23 cellular contexts compared by ENCODE assay signal in genomic region chr10:3396116-3396515, GRCh38.
"Had no signal": no experiment of that assay in that cellular context is flagged by ENCODE, and none has a peak within 500 bp of the region (broad histone marks: within the 10 kb centered on the region; RNA-seq: fewer than 3 reads in every experiment).

No MANE protein-coding gene starts in this region.

- H3K4me3 ChIP-seq: heart right ventricle, ovary, prostate gland, skin epidermis, stomach, suprapubic skin, tibial nerve, uterus had no signal

- H3K36me3 ChIP-seq: heart right ventricle, ovary, prostate gland, stomach, suprapubic skin, tibial nerve, uterus had no signal

- H3K4me1 ChIP-seq: prostate gland, uterus had no signal

- ATAC-seq: activated naive CD8-positive, alpha-beta T cell treated with anti-CD3 and anti-CD28 coated beads, Interleukin-2, amount 50 U/mL, for 24 hours; heart right ventricle; left colon; naive thymus-derived CD4-positive, alpha-beta T cell; right cardiac atrium had no signal

- H3K27me3 ChIP-seq: heart right ventricle, ovary, stomach, suprapubic skin, tibial nerve, uterus had no signal

- H3K27ac ChIP-seq: ovary, prostate gland, skin epidermis, stomach, suprapubic skin, tibial nerve had no signal

- DNase-seq: activated CD4-positive, alpha-beta memory T cell treated with anti-CD3 and anti-CD28 coated beads for 36 hours; activated CD4-positive, alpha-beta T cell treated with anti-CD3 and anti-CD28 coated beads for 48 hours; activated effector memory CD4-positive, alpha-beta T cell treated with Interleukin-2 at 50 U/mL for 16 hours; activated naive CD4-positive, alpha-beta T cell treated with anti-CD3 and anti-CD28 coated beads, Interleukin-2, amount 50 U/mL, for 16 hours; activated naive CD8-positive, alpha-beta T cell treated with anti-CD3 and anti-CD28 coated beads, Interleukin-2, amount 50 U/mL, for 24 hours; activated T-cell treated with anti-CD3 and anti-CD28 coated beads, Interleukin-2, amount 50 U/mL, for 48 hours; caudate nucleus; effector CD4-positive, alpha-beta T cell; erythroblast; heart right ventricle; islet precursor cell; left colon; naive thymus-derived CD4-positive, alpha-beta T cell; ovary; right cardiac atrium; stimulated activated CD4-positive, alpha-beta T cell treated with anti-CD3 and anti-CD28 coated beads, Interleukin-2, amount 100 ng/mL, for 24 hours; stomach; T1000; uterus had no signal

- H3K9me3 ChIP-seq: ovary, prostate gland, stomach, suprapubic skin, uterus had no signal
